Comparison of ENCODE assay signal across 27 cellular contexts in the genomic region with DNA sequence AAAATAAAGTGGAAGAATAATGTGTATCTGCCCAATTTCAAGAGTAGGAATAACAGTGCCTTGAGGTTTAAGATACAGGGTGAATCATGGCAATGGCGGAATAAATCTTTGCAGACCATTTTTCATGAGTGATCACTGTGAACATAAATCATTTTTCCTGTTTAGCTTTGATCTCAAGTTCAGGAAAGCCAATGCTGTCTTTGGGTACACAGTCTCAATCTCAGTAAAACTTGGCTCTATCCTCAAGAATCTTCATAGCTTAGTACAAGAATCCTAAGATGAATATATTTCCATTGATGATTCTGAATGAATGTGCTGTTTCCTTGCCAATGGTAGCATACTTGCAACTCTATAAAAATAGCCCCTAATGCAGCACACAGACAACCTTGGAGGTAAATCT. TPM values are rescaled to one million over a fixed set of nuclear protein-coding genes. Genes with fewer than 3 reads are reported as not detected.
DNase-seq lines count a peak whose midpoint lies in the region; ATAC-seq, FAIRE-seq and TF ChIP-seq lines count a peak whose summit lies in the region.
"Had no signal": no experiment of that assay in that cellular context is flagged by ENCODE, and none has a peak within 500 bp of the region (broad histone marks: within the 10 kb centered on the region; RNA-seq: fewer than 3 reads in every experiment).

No MANE protein-coding gene starts in this region.

- H3K4me1 ChIP-seq in endothelial cell of umbilical vein (ENCODE audit: control insufficient read depth, extremely low read depth, insufficient read depth, low read length): peaks cover 33% of the 10 kb centered on the region

- no peak overlapping the region for H3K9ac ChIP-seq in endothelial cell of umbilical vein (replicated peaks; ENCODE audit: extremely low read depth, insufficient read depth, low read length)

- POLR2A ChIA-PET in endothelial cell of umbilical vein (lab: Charles Lee): interaction anchor here (1.4 kb wide), 1 partner anchor 61 kb away, joined by 3 read pairs; no protein-coding TSS in a partner anchor

- no peak for FAIRE-seq in endothelial cell of umbilical vein (lab: Jason Lieb, UNC)
- FAIRE-seq: GM19239 had no signal

- H3K4me2 ChIP-seq in endothelial cell of umbilical vein (ENCODE audit: insufficient read depth, low read length): peak overlapping the region; percentile 6

- no peak overlapping the region for H2AFZ ChIP-seq in endothelial cell of umbilical vein (ENCODE audit: low read depth, low read length)

- in situ Hi-C loops in GM18951 (cut with MboI; ENCODE audit: low sequenced_read_pairs, unreplicated experiment): no loop called here

- DNase-seq in activated CD8-positive, alpha-beta memory T cell treated with anti-CD3 and anti-CD28 coated beads, Interleukin-2, amount 10 ng/mL, durations not matched to agents 7 days and 5 days: no peak
- no peak for DNase-seq in activated CD8-positive, alpha-beta memory T cell treated with anti-CD3 and anti-CD28 coated beads, Interleukin-2, amount 50 U/mL, for 48 hours
- DNase-seq in activated T-helper 2 cell treated with anti-CD3 and anti-CD28 coated beads, Interferon-gamma antibody, Interleukin-2, Interleukin-4, amounts not matched to agents 10 μg/mL and 5 μg/mL and 100 μg/mL, durations not matched to agents 14 hours and 24 hours and 36 hours (ENCODE audit: low spot score): no peak
- peak; percentile 29 for DNase-seq in endothelial cell of umbilical vein (ENCODE audit: low read depth, low spot score)
- no peak for DNase-seq in NK-92 treated with Interleukin-12 subunit alpha and Interleukin-12 subunit beta, amount 100 ng/mL, for 24 hours (lab: John Stamatoyannopoulos, UW)
- DNase-seq in NCI-H2081 (lab: John Stamatoyannopoulos, UW): no peak
- DNase-seq: ACHN; activated CD8-positive, alpha-beta memory T cell treated with anti-CD3 and anti-CD28 coated beads for 24 hours; activated gamma-delta T cell treated with Interleukin-2 at 50 U/mL for 16 hours; DMS 273 treated with DMSO at 0.1 percent for 48 hours; dorsolateral prefrontal cortex; erythroblast; GF-D8; glutamatergic neuron; GOT3; mucosa of descending colon; NCI-H1105; NCI-H2081 treated with DMSO at 0.1 percent for 48 hours; NCI-H510A; stimulated activated CD4-positive, alpha-beta T cell treated with anti-CD3 and anti-CD28 coated beads, Interleukin-12 subunit alpha, Interleukin-12 subunit beta, amount 100 ng/mL, for 4 hours; stimulated activated CD8-positive, alpha-beta memory T cell treated with anti-CD3 and anti-CD28 coated beads, Interleukin-4, amount 100 ng/mL, for 48 hours; WERI-Rb-1 had no signal

- H4K20me1 ChIP-seq in endothelial cell of umbilical vein (replicated peaks; ENCODE audit: control insufficient read depth, extremely low read depth, insufficient read depth, low read length): peaks cover 9% of the 10 kb centered on the region

- dilution Hi-C loops in endothelial cell of umbilical vein (cut with MboI; ENCODE audit: extremely low pct_ligation_motif_present, low sequenced_read_pairs): no loop called here

- H3K4me1 Mint-ChIP-seq in activated CD8-positive, alpha-beta memory T cell treated with anti-CD3 and anti-CD28 coated beads, Interleukin-2, amount 10 ng/mL, durations not matched to agents 7 days and 5 days: peaks cover 58% of the 10 kb centered on the region
- H3K4me1 Mint-ChIP-seq in activated T-helper 2 cell treated with anti-CD3 and anti-CD28 coated beads, Interferon-gamma antibody, Interleukin-2, Interleukin-4, amounts not matched to agents 10 μg/mL and 5 μg/mL and 100 μg/mL, durations not matched to agents 14 hours and 24 hours and 36 hours (ENCODE audit: low read depth): peaks cover 62% of the 10 kb centered on the region

- H3K36me3 Mint-ChIP-seq in activated CD8-positive, alpha-beta memory T cell treated with anti-CD3 and anti-CD28 coated beads, Interleukin-2, amount 10 ng/mL, durations not matched to agents 7 days and 5 days: peaks cover 52% of the 10 kb centered on the region
- H3K36me3 Mint-ChIP-seq in activated T-helper 2 cell treated with anti-CD3 and anti-CD28 coated beads, Interferon-gamma antibody, Interleukin-2, Interleukin-4, amounts not matched to agents 10 μg/mL and 5 μg/mL and 100 μg/mL, durations not matched to agents 14 hours and 24 hours and 36 hours (ENCODE audit: low read depth): peaks cover 95% of the 10 kb centered on the region

- H3K79me2 ChIP-seq in endothelial cell of umbilical vein (ENCODE audit: control insufficient read depth, insufficient read depth, low read length): peaks cover 90% of the 10 kb centered on the region

- no peaks in the 10 kb centered on the region for H3K9me3 ChIP-seq in endothelial cell of umbilical vein (replicated peaks; ENCODE audit: control insufficient read depth, insufficient read depth, low read length)
- H3K9me3 ChIP-seq: mucosa of descending colon, suprapubic skin had no signal

- no TSS peak for BruUV-seq in endothelial cell of umbilical vein (replicated peaks; lab: Mats Ljungman, UMichigan)

- no peaks in the 10 kb centered on the region for H3K9me1 ChIP-seq in endothelial cell of umbilical vein (replicated peaks; ENCODE audit: control insufficient read depth, extremely low read depth, insufficient read depth, low read length)

- no peaks in the 10 kb centered on the region for H3K27me3 Mint-ChIP-seq in activated CD8-positive, alpha-beta memory T cell treated with anti-CD3 and anti-CD28 coated beads, Interleukin-2, amount 10 ng/mL, durations not matched to agents 7 days and 5 days
- no peaks in the 10 kb centered on the region for H3K27me3 Mint-ChIP-seq in activated T-helper 2 cell treated with anti-CD3 and anti-CD28 coated beads, Interferon-gamma antibody, Interleukin-2, Interleukin-4, amounts not matched to agents 10 μg/mL and 5 μg/mL and 100 μg/mL, durations not matched to agents 14 hours and 24 hours and 36 hours (ENCODE audit: low read depth)

- H3K4me3 ChIP-seq in endothelial cell of umbilical vein (replicated peaks in 1 of 3; ENCODE audit: insufficient read depth in 1 of 3, low read depth in 1 of 3, low read length in 3 of 3): no peak overlapping the region
- H3K4me3 ChIP-seq: dorsolateral prefrontal cortex, mucosa of descending colon, suprapubic skin had no signal

- no peak for TF ChIP-seq CTCF in endothelial cell of umbilical vein (IDR thresholded peaks at IDR 0.05; ENCODE audit: extremely low read depth in 1 of 2, insufficient read depth in 1 of 2, low read depth in 1 of 2, low read length in 2 of 2)

- H3K27ac Mint-ChIP-seq in activated CD8-positive, alpha-beta memory T cell treated with anti-CD3 and anti-CD28 coated beads, Interleukin-2, amount 10 ng/mL, durations not matched to agents 7 days and 5 days: peak overlapping the region; percentile 50
- H3K27ac Mint-ChIP-seq in activated T-helper 2 cell treated with anti-CD3 and anti-CD28 coated beads, Interferon-gamma antibody, Interleukin-2, Interleukin-4, amounts not matched to agents 10 μg/mL and 5 μg/mL and 100 μg/mL, durations not matched to agents 14 hours and 24 hours and 36 hours: peak overlapping the region; percentile 72

- TF ChIP-seq POLR2A in GM18951 (IDR thresholded peaks at IDR 0.05; ENCODE audit: extremely low read depth, insufficient read depth, insufficient read length) (peak; percentile 11), endothelial cell of umbilical vein (IDR thresholded peaks at IDR 0.05; ENCODE audit: low read depth, low read length) (no peak)

- H3K27me3 ChIP-seq in endothelial cell of umbilical vein (ENCODE audit: control insufficient read depth in 2 of 2, insufficient read depth in 2 of 2, low read length in 2 of 2): no peaks in the 10 kb centered on the region
- H3K27me3 ChIP-seq: dorsolateral prefrontal cortex, suprapubic skin had no signal

- no peak overlapping the region for H3K27ac ChIP-seq in endothelial cell of umbilical vein (ENCODE audit: insufficient read depth, low read depth, low read length)
- H3K27ac ChIP-seq: C4-2B, dorsolateral prefrontal cortex, suprapubic skin, WERI-Rb-1 had no signal

- ATAC-seq in activated CD8-positive, alpha-beta memory T cell treated with anti-CD3 and anti-CD28 coated beads, Interleukin-2, amount 10 ng/mL, durations not matched to agents 7 days and 5 days: no peak
- ATAC-seq in HG03354 (IDR thresholded peaks at IDR 0.05; ENCODE audit: poor library complexity, severe bottlenecking, unreplicated experiment): no peak
- ATAC-seq: mucosa of descending colon had no signal

- H3K4me3 Mint-ChIP-seq in activated CD8-positive, alpha-beta memory T cell treated with anti-CD3 and anti-CD28 coated beads, Interleukin-2, amount 10 ng/mL, durations not matched to agents 7 days and 5 days: no peak overlapping the region
- no peak overlapping the region for H3K4me3 Mint-ChIP-seq in activated T-helper 2 cell treated with anti-CD3 and anti-CD28 coated beads, Interferon-gamma antibody, Interleukin-2, Interleukin-4, amounts not matched to agents 10 μg/mL and 5 μg/mL and 100 μg/mL, durations not matched to agents 14 hours and 24 hours and 36 hours (ENCODE audit: low read depth)

- H3K36me3 ChIP-seq in endothelial cell of umbilical vein (ENCODE audit: control insufficient read depth in 2 of 2, extremely low read depth in 1 of 2, insufficient read depth in 2 of 2, low read length in 2 of 2): peaks cover 9 to 19% of the 10 kb centered on the region in 2 experiments

- CTCF ChIA-PET in activated CD8-positive, alpha-beta memory T cell treated with anti-CD3 and anti-CD28 coated beads, Interleukin-2, amount 10 ng/mL, durations not matched to agents 7 days and 5 days (lab: Charles Lee): interaction anchor here (1.2 to 1.3 kb wide), 2 partner anchors 53 to 102 kb away, joined by 3 read pairs; no protein-coding TSS in a partner anchor
- CTCF ChIA-PET in endothelial cell of umbilical vein (lab: Charles Lee): interaction anchor here (1.2 to 3.3 kb wide), 7 partner anchors 8 to 187 kb away, joined by 3 to 38 read pairs (median 4); no protein-coding TSS in a partner anchor

- H3K9me3 Mint-ChIP-seq in activated CD8-positive, alpha-beta memory T cell treated with anti-CD3 and anti-CD28 coated beads, Interleukin-2, amount 10 ng/mL, durations not matched to agents 7 days and 5 days (ENCODE audit: low read depth): no peaks in the 10 kb centered on the region
- H3K9me3 Mint-ChIP-seq in activated T-helper 2 cell treated with anti-CD3 and anti-CD28 coated beads, Interferon-gamma antibody, Interleukin-2, Interleukin-4, amounts not matched to agents 10 μg/mL and 5 μg/mL and 100 μg/mL, durations not matched to agents 14 hours and 24 hours and 36 hours: peaks cover 4% of the 10 kb centered on the region

- intact Hi-C loops in activated T-helper 2 cell treated with anti-CD3 and anti-CD28 coated beads, Interferon-gamma antibody, Interleukin-2, Interleukin-4, amounts not matched to agents 10 μg/mL and 5 μg/mL and 100 μg/mL, durations not matched to agents 14 hours and 24 hours and 36 hours (cut with micrococcal nuclease): loop anchor here (2.0 kb wide), 1 partner anchor 15 kb away; no protein-coding TSS in a partner anchor
- intact Hi-C loops in endothelial cell of umbilical vein (cut with micrococcal nuclease): no loop called here

RNA-seq across cellular contexts. Expression of gene NAMPT, which starts 6.8 kb away (rescaled TPM):
- total RNA-seq in activated CD8-positive, alpha-beta memory T cell treated with anti-CD3 and anti-CD28 coated beads, Interleukin-2, amount 10 ng/mL, durations not matched to agents 7 days and 5 days: 100 to 1,000 TPM in 1 of 2 experiments, 10 to 100 TPM in 1; 89.7 to 188 TPM
- total RNA-seq in activated T-helper 2 cell treated with anti-CD3 and anti-CD28 coated beads, Interferon-gamma antibody, Interleukin-2, Interleukin-4, amounts not matched to agents 10 μg/mL and 5 μg/mL and 100 μg/mL, durations not matched to agents 14 hours and 24 hours and 36 hours: 348 and 379 TPM in 2 replicates
- total RNA-seq in endothelial cell of umbilical vein: 113 and 133 TPM in 2 replicates
- 13.6 and 17.5 TPM in 2 replicates for polyA plus RNA-seq in endothelial cell of umbilical vein
- polyA plus RNA-seq in endothelial cell of umbilical vein (2011; cell fraction: cytosol; rRNA removed): 30.4 and 30.6 TPM in 2 replicates
- 39.2 and 62.2 TPM in 2 replicates for polyA plus RNA-seq in endothelial cell of umbilical vein (2011; cell fraction: nucleus; rRNA removed)
- polyA plus RNA-seq in endothelial cell of umbilical vein (2012): 145 and 151 TPM in 2 replicates
- 33.0 and 45.3 TPM in 2 replicates for polyA minus RNA-seq in endothelial cell of umbilical vein
- polyA minus RNA-seq in endothelial cell of umbilical vein (2011; cell fraction: cytosol; rRNA and poly(A)+ RNA removed): 46.0 TPM
- 152 and 226 TPM in 2 replicates for polyA minus RNA-seq in endothelial cell of umbilical vein (2011; cell fraction: nucleus; rRNA and poly(A)+ RNA removed)
